Comparison of ENCODE assay signal across 1 cellular context in genomic region chr1:241636291-241636690, GRCh38.
TF ChIP-seq lines count a peak whose summit lies in the region.

No MANE protein-coding gene starts in this region.

TF ChIP-seq in GM12878, 131 proteins besides CTCF, POLR2A, EP300 and RAD21:
- TF ChIP-seq RBBP5 (conservative IDR thresholded peaks at IDR 0.05) (no peak), HDAC2 (IDR thresholded peaks at IDR 0.05) (no peak), CHD4 (IDR thresholded peaks at IDR 0.05) (no peak), TBL1XR1 (IDR thresholded peaks at IDR 0.05; ENCODE audit: low read depth, low read length) (no peak), SRF (IDR thresholded peaks at IDR 0.05; ENCODE audit: low read depth in 2 of 2, low read length in 2 of 2) (no peak), STAT3 (IDR thresholded peaks at IDR 0.05; ENCODE audit: low read depth, low read length) (no peak), ESRRA (IDR thresholded peaks at IDR 0.05; ENCODE audit: low read length) (no peak), CHD2 (IDR thresholded peaks at IDR 0.05; ENCODE audit: borderline replicate concordance, low read depth, low read length) (no peak), SMC3 (IDR thresholded peaks at IDR 0.05; ENCODE audit: borderline replicate concordance, low read length) (no peak), ZNF217 (IDR thresholded peaks at IDR 0.05) (no peak), MYB (IDR thresholded peaks at IDR 0.05; ENCODE audit: borderline replicate concordance, low read depth, low read length) (no peak), ZNF592 (IDR thresholded peaks at IDR 0.05) (no peak), ZNF687 (IDR thresholded peaks at IDR 0.05) (no peak), IRF3 (IDR thresholded peaks at IDR 0.05) (no peak), ELK1 (IDR thresholded peaks at IDR 0.05; ENCODE audit: low read depth, low read length) (no peak)
